In the genomic region with DNA sequence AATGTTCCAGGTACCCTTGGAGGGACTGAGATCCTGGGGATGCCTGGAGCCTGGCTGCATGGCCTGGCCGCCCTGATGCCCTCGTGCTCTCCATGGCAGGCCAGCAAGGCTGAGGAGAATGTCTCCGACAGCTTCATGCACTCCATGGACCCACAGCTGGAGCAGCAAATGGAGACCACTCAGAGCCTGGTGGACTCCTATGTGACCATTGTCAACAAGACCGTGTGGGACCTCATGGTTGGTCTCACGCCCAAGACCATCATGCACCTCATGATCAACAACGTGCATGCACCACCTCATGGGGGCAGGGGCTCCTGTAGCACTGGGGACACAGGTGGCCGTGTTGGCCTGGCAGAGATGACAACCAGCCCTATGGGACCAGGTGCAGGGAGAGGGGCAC, we compare ENCODE assay signal across 32 cellular contexts. TPM values are rescaled to one million over a fixed set of nuclear protein-coding genes. Genes with fewer than 3 reads are reported as not detected.
"Had no signal": no experiment of that assay in that cellular context is flagged by ENCODE, and none has a peak within 500 bp of the region (broad histone marks: within the 10 kb centered on the region; RNA-seq: fewer than 3 reads in every experiment).

No MANE protein-coding gene starts in this region.

- H3K9me3 Mint-ChIP-seq: activated naive CD4-positive, alpha-beta T cell treated with anti-CD3 and anti-CD28 coated beads, Interleukin-2, amount 10 ng/mL, durations not matched to agents 7 days and 5 days; central memory CD8-positive, alpha-beta T cell; nephron; stimulated activated memory B cell treated with anti-CD40 and anti-IgM and Interleukin-4, amounts not matched to agents 10 μg/mL and 1 μg/mL and 100 μg/mL, for 72 hours; stimulated activated naive CD8-positive, alpha-beta T cell treated with anti-CD3 and anti-CD28 coated beads, Interleukin-15, amount 100 ng/mL, for 72 hours had no signal

- H3K36me3 ChIP-seq: breast epithelium, esophagus squamous epithelium, heart right ventricle, left ventricle myocardium inferior, ovary, prostate gland, thyroid gland, upper lobe of right lung had no signal

- H3K27ac Mint-ChIP-seq: activated naive CD4-positive, alpha-beta T cell treated with anti-CD3 and anti-CD28 coated beads, Interleukin-2, amount 10 ng/mL, durations not matched to agents 7 days and 5 days; nephron; stimulated activated memory B cell treated with anti-CD40 and anti-IgM and Interleukin-4, amounts not matched to agents 10 μg/mL and 1 μg/mL and 100 μg/mL, for 72 hours; stimulated activated naive CD8-positive, alpha-beta T cell treated with anti-CD3 and anti-CD28 coated beads, Interleukin-15, amount 100 ng/mL, for 72 hours; WTC11 had no signal

- H3K4me1 ChIP-seq: breast epithelium, heart right ventricle, left ventricle myocardium inferior, prostate gland, thyroid gland, upper lobe of right lung had no signal

- ATAC-seq: heart right ventricle; sciatic nerve; stimulated activated memory B cell treated with anti-CD40 and anti-IgM and Interleukin-4, amounts not matched to agents 10 μg/mL and 1 μg/mL and 100 μg/mL, for 72 hours; stimulated activated naive CD8-positive, alpha-beta T cell treated with anti-CD3 and anti-CD28 coated beads, Interleukin-15, amount 100 ng/mL, for 72 hours; WTC11 had no signal

- H3K36me3 Mint-ChIP-seq: activated naive CD4-positive, alpha-beta T cell treated with anti-CD3 and anti-CD28 coated beads, Interleukin-2, amount 10 ng/mL, durations not matched to agents 7 days and 5 days had no signal

- H3K4me3 ChIP-seq: breast epithelium, esophagus squamous epithelium, heart right ventricle, left ventricle myocardium inferior, ovary, prostate gland, thyroid gland, upper lobe of right lung had no signal

- H3K27me3 ChIP-seq: breast epithelium, esophagus squamous epithelium, heart right ventricle, ovary, thyroid gland, upper lobe of right lung had no signal

- H3K27ac ChIP-seq: breast epithelium, epithelial cell of prostate, esophagus squamous epithelium, heart right ventricle, left ventricle myocardium inferior, ovary, prostate gland, thyroid gland, upper lobe of right lung had no signal

- FAIRE-seq: endometrium, small intestine had no signal

- H3K4me3 Mint-ChIP-seq: activated naive CD4-positive, alpha-beta T cell treated with anti-CD3 and anti-CD28 coated beads, Interleukin-2, amount 10 ng/mL, durations not matched to agents 7 days and 5 days; central memory CD8-positive, alpha-beta T cell; nephron; stimulated activated memory B cell treated with anti-CD40 and anti-IgM and Interleukin-4, amounts not matched to agents 10 μg/mL and 1 μg/mL and 100 μg/mL, for 72 hours; stimulated activated naive CD8-positive, alpha-beta T cell treated with anti-CD3 and anti-CD28 coated beads, Interleukin-15, amount 100 ng/mL, for 72 hours; WTC11 had no signal

- H3K9me3 ChIP-seq: breast epithelium, esophagus squamous epithelium, heart right ventricle, left ventricle myocardium inferior, ovary, prostate gland, thyroid gland, upper lobe of right lung had no signal

- DNase-seq: activated CD4-positive, alpha-beta T cell treated with anti-CD3 and anti-CD28 coated beads for 1 hour; activated CD8-positive, alpha-beta memory T cell treated with anti-CD3 and anti-CD28 coated beads for 24 hours; activated naive CD4-positive, alpha-beta T cell treated with anti-CD3 and anti-CD28 coated beads, Interleukin-2, amount 10 ng/mL, durations not matched to agents 7 days and 5 days; dermis blood vessel endothelial cell; effector CD4-positive, alpha-beta T cell; esophagus squamous epithelium; foreskin melanocyte; heart right ventricle; left ventricle myocardium inferior; retina; small intestine; stimulated activated CD4-positive, alpha-beta T cell treated with anti-CD3 and anti-CD28 coated beads, Interleukin-1b, Interleukin-23, amount 100 ng/mL, for 48 hours; stimulated activated CD4-positive, alpha-beta T cell treated with anti-CD3 and anti-CD28 coated beads, Interleukin-4, amount 100 ng/mL, for 4 hours; stimulated activated CD8-positive, alpha-beta memory T cell treated with anti-CD3 and anti-CD28 coated beads, Interleukin-4, amount 100 ng/mL, for 48 hours; stimulated activated naive CD8-positive, alpha-beta T cell treated with anti-CD3 and anti-CD28 coated beads, Interleukin-15, amount 100 ng/mL, for 72 hours; substantia nigra; T-helper 2 cell; thyroid gland; upper lobe of right lung had no signal

- H3K4me1 Mint-ChIP-seq: nephron; stimulated activated memory B cell treated with anti-CD40 and anti-IgM and Interleukin-4, amounts not matched to agents 10 μg/mL and 1 μg/mL and 100 μg/mL, for 72 hours had no signal

- H3K27me3 Mint-ChIP-seq: stimulated activated naive CD8-positive, alpha-beta T cell treated with anti-CD3 and anti-CD28 coated beads, Interleukin-15, amount 100 ng/mL, for 72 hours had no signal

RNA-seq across cellular contexts. Expression of a gene that starts 19.7 kb away (rescaled TPM):
- total RNA-seq: dermis blood vessel endothelial cell, esophagus squamous epithelium, glomerular endothelial cell, heart right ventricle, left ventricle myocardium inferior, lung microvascular endothelial cell, mucosa of gallbladder, upper lobe of right lung had no signal
- polyA plus RNA-seq: heart right ventricle had no signal
